In genomic region chr12:9754984-9755383, GRCh38 we compare ENCODE assay signal across 24 cellular contexts. TPM values are rescaled to one million over a fixed set of nuclear protein-coding genes. Genes with fewer than 3 reads are reported as not detected.
A peak's percentile ranks its signal among the peaks of the same experiment; 100 is the strongest.
DNase-seq lines count a peak whose midpoint lies in the region; ATAC-seq and TF ChIP-seq lines count a peak whose summit lies in the region.
"Had no signal": no experiment of that assay in that cellular context is flagged by ENCODE, and none has a peak within 500 bp of the region (broad histone marks: within the 10 kb centered on the region; RNA-seq: fewer than 3 reads in every experiment).

No MANE protein-coding gene starts in this region.

- peaks cover 14% of the 10 kb centered on the region for H4K20me1 ChIP-seq in Loucy (ENCODE audit: insufficient read depth, low read length, poor library complexity, severe bottlenecking)
- no peaks in the 10 kb centered on the region for H4K20me1 ChIP-seq in MM.1S (ENCODE audit: insufficient read depth, low read length)

- no peaks in the 10 kb centered on the region for H3K27me3 ChIP-seq in Loucy (ENCODE audit: insufficient read depth, low read length, poor library complexity, severe bottlenecking)
- no peaks in the 10 kb centered on the region for H3K27me3 ChIP-seq in MM.1S (replicated peaks; ENCODE audit: insufficient read depth, low read length)
- H3K27me3 ChIP-seq: dorsolateral prefrontal cortex, hepatocyte, vagina had no signal

- TF ChIP-seq CTCF in Loucy (conservative IDR thresholded peaks at IDR 0.05; ENCODE audit: low read length) (no peak), MM.1S (IDR thresholded peaks at IDR 0.05; ENCODE audit: low read length) (no peak)

- no peak overlapping the region for H2AFZ ChIP-seq in Loucy (ENCODE audit: low read length)
- no peak overlapping the region for H2AFZ ChIP-seq in MM.1S (ENCODE audit: low read length)
- H2AFZ ChIP-seq: hepatocyte had no signal

- no peaks in the 10 kb centered on the region for H3K27me3 Mint-ChIP-seq in activated T-cell treated with anti-CD3 and anti-CD28 coated beads, Interleukin-2, amount 50 U/mL, for 4 hours (ENCODE audit: low read depth)
- no peaks in the 10 kb centered on the region for H3K27me3 Mint-ChIP-seq in activated naive CD8-positive, alpha-beta T cell treated with anti-CD3 and anti-CD28 coated beads, Interleukin-2, amount 50 U/mL, for 24 hours

- peaks cover 66% of the 10 kb centered on the region for H3K36me3 Mint-ChIP-seq in activated T-cell treated with anti-CD3 and anti-CD28 coated beads, Interleukin-2, amount 50 U/mL, for 4 hours (ENCODE audit: insufficient read depth)
- H3K36me3 Mint-ChIP-seq in activated naive CD8-positive, alpha-beta T cell treated with anti-CD3 and anti-CD28 coated beads, Interleukin-2, amount 50 U/mL, for 24 hours (ENCODE audit: low read depth), result peaks cover 76% of the 10 kb centered on the region
- H3K36me3 Mint-ChIP-seq in stimulated activated effector memory CD8-positive, alpha-beta T cell treated with anti-CD3 and anti-CD28 coated beads, Interleukin-12 subunit alpha, Interleukin-12 subunit beta, amount 100 ng/mL, for 72 hours, result peaks cover 90% of the 10 kb centered on the region

- H3K4me2 ChIP-seq in Loucy (ENCODE audit: low read depth, low read length, poor library complexity, severe bottlenecking) (peak overlapping the region; percentile 98), MM.1S (ENCODE audit: low read depth, low read length) (no peak overlapping the region)
- H3K4me2 ChIP-seq: hepatocyte, SK-N-SH had no signal

- DNase-seq in activated T-cell treated with anti-CD3 and anti-CD28 coated beads, Interleukin-2, amount 50 U/mL, for 4 hours, result no peak
- DNase-seq in activated T-cell treated with anti-CD3 and anti-CD28 coated beads, Interleukin-2, amount 50 U/mL, for 48 hours, result no peak
- no peak for DNase-seq in activated naive CD8-positive, alpha-beta T cell treated with anti-CD3 and anti-CD28 coated beads, Interleukin-2, amount 50 U/mL, for 24 hours
- no peak for DNase-seq in stimulated activated effector memory CD8-positive, alpha-beta T cell treated with anti-CD3 and anti-CD28 coated beads, Interleukin-12 subunit alpha, Interleukin-12 subunit beta, amount 100 ng/mL, for 72 hours (ENCODE audit: low spot score in 2 of 2)
- DNase-seq in MM.1S (no peak), AG08395 (ENCODE audit: low spot score) (no peak)
- no peak for DNase-seq in stimulated activated naive CD4-positive, alpha-beta T cell (lab: John Stamatoyannopoulos, UW)
- DNase-seq: ACHN; DMS53; dorsolateral prefrontal cortex; foreskin keratinocyte; NCI-H187; nucleus accumbens; SK-N-SH; stimulated activated CD4-positive, alpha-beta T cell treated with anti-CD3 and anti-CD28 coated beads, Interleukin-4, amount 100 ng/mL, for 24 hours had no signal

- no peaks in the 10 kb centered on the region for H3K9me3 ChIP-seq in Loucy (ENCODE audit: insufficient read depth, low read depth, low read length)
- H3K9me3 ChIP-seq in MM.1S (replicated peaks; ENCODE audit: insufficient read depth, low read length), result no peaks in the 10 kb centered on the region
- H3K9me3 ChIP-seq: SK-N-SH, vagina had no signal

- peaks cover 77% of the 10 kb centered on the region for H3K79me2 ChIP-seq in Loucy (ENCODE audit: insufficient read depth, low read length)
- H3K79me2 ChIP-seq in MM.1S (ENCODE audit: low read length), result no peaks in the 10 kb centered on the region
- H3K79me2 ChIP-seq: hepatocyte had no signal

- H3K9ac ChIP-seq in Loucy (ENCODE audit: low read depth, low read length, poor library complexity, severe bottlenecking) (peak overlapping the region; percentile 25), MM.1S (ENCODE audit: low read length) (no peak overlapping the region)
- H3K9ac ChIP-seq: SK-N-SH had no signal

- peaks cover 21% of the 10 kb centered on the region for H3K4me1 ChIP-seq in Loucy (ENCODE audit: insufficient read depth, low read length, poor library complexity, severe bottlenecking)
- H3K4me1 ChIP-seq in MM.1S (ENCODE audit: low read length), result no peaks in the 10 kb centered on the region
- H3K4me1 ChIP-seq: foreskin keratinocyte had no signal

- H3K27ac Mint-ChIP-seq in activated naive CD8-positive, alpha-beta T cell treated with anti-CD3 and anti-CD28 coated beads, Interleukin-2, amount 50 U/mL, for 24 hours, result peak overlapping the region; percentile 74
- peak overlapping the region; percentile 83 for H3K27ac Mint-ChIP-seq in stimulated activated effector memory CD8-positive, alpha-beta T cell treated with anti-CD3 and anti-CD28 coated beads, Interleukin-12 subunit alpha, Interleukin-12 subunit beta, amount 100 ng/mL, for 72 hours
- H3K27ac Mint-ChIP-seq: CD14-positive monocyte had no signal

- peak overlapping the region; percentile 97 for H3K4me3 Mint-ChIP-seq in activated T-cell treated with anti-CD3 and anti-CD28 coated beads, Interleukin-2, amount 50 U/mL, for 4 hours
- peak overlapping the region; percentile 100 for H3K4me3 Mint-ChIP-seq in activated naive CD8-positive, alpha-beta T cell treated with anti-CD3 and anti-CD28 coated beads, Interleukin-2, amount 50 U/mL, for 24 hours
- H3K4me3 Mint-ChIP-seq in stimulated activated effector memory CD8-positive, alpha-beta T cell treated with anti-CD3 and anti-CD28 coated beads, Interleukin-12 subunit alpha, Interleukin-12 subunit beta, amount 100 ng/mL, for 72 hours, result peak overlapping the region; percentile 81
- H3K4me3 Mint-ChIP-seq: CD14-positive monocyte had no signal

- no peak for ATAC-seq in activated T-cell treated with anti-CD3 and anti-CD28 coated beads, Interleukin-2, amount 50 U/mL, for 4 hours
- no peak for ATAC-seq in activated naive CD8-positive, alpha-beta T cell treated with anti-CD3 and anti-CD28 coated beads, Interleukin-2, amount 50 U/mL, for 24 hours
- ATAC-seq in stimulated activated effector memory CD8-positive, alpha-beta T cell treated with anti-CD3 and anti-CD28 coated beads, Interleukin-12 subunit alpha, Interleukin-12 subunit beta, amount 100 ng/mL, for 72 hours, result no peak
- ATAC-seq: foreskin keratinocyte had no signal

- H3F3A ChIP-seq in Loucy (ENCODE audit: low read depth) (peaks cover 3% of the 10 kb centered on the region; the same call in 1 of the 2 replicates), MM.1S (ENCODE audit: insufficient read depth, low read length) (no peaks in the 10 kb centered on the region)

- no peak overlapping the region for H3K27ac ChIP-seq in MM.1S (ENCODE audit: low read length)
- H3K27ac ChIP-seq: dorsolateral prefrontal cortex, foreskin keratinocyte, hepatocyte, RWPE1, vagina had no signal

- peaks cover 38% of the 10 kb centered on the region for H3K36me3 ChIP-seq in Loucy (ENCODE audit: insufficient read depth, low read length)
- H3K36me3 ChIP-seq in MM.1S (replicated peaks; ENCODE audit: insufficient read depth, low read length), result no peaks in the 10 kb centered on the region
- H3K36me3 ChIP-seq: vagina had no signal

- peaks cover 49% of the 10 kb centered on the region for H3K4me1 Mint-ChIP-seq in activated T-cell treated with anti-CD3 and anti-CD28 coated beads, Interleukin-2, amount 50 U/mL, for 4 hours (ENCODE audit: low read depth)
- peaks cover 64% of the 10 kb centered on the region for H3K4me1 Mint-ChIP-seq in activated naive CD8-positive, alpha-beta T cell treated with anti-CD3 and anti-CD28 coated beads, Interleukin-2, amount 50 U/mL, for 24 hours
- H3K4me1 Mint-ChIP-seq in stimulated activated effector memory CD8-positive, alpha-beta T cell treated with anti-CD3 and anti-CD28 coated beads, Interleukin-12 subunit alpha, Interleukin-12 subunit beta, amount 100 ng/mL, for 72 hours, result peaks cover 47% of the 10 kb centered on the region

- H3K9me3 Mint-ChIP-seq in activated T-cell treated with anti-CD3 and anti-CD28 coated beads, Interleukin-2, amount 50 U/mL, for 4 hours, result no peaks in the 10 kb centered on the region
- H3K9me3 Mint-ChIP-seq in activated naive CD8-positive, alpha-beta T cell treated with anti-CD3 and anti-CD28 coated beads, Interleukin-2, amount 50 U/mL, for 24 hours, result no peaks in the 10 kb centered on the region
- H3K9me3 Mint-ChIP-seq in stimulated activated effector memory CD8-positive, alpha-beta T cell treated with anti-CD3 and anti-CD28 coated beads, Interleukin-12 subunit alpha, Interleukin-12 subunit beta, amount 100 ng/mL, for 72 hours, result no peaks in the 10 kb centered on the region

- H3K9me2 ChIP-seq in Loucy (replicated peaks; ENCODE audit: low read depth, low read length) (no peaks in the 10 kb centered on the region), MM.1S (replicated peaks; ENCODE audit: insufficient read depth, low read length) (no peaks in the 10 kb centered on the region)
- H3K9me2 ChIP-seq: SK-N-SH had no signal

- peak overlapping the region; percentile 38 for H3K4me3 ChIP-seq in Loucy (ENCODE audit: low read length, poor library complexity, severe bottlenecking)
- no peak overlapping the region for H3K4me3 ChIP-seq in MM.1S (ENCODE audit: low read length)
- H3K4me3 ChIP-seq: dorsolateral prefrontal cortex, hepatocyte, vagina had no signal

RNA-seq across cellular contexts. Expression of gene CD69, which starts 5.7 kb away (rescaled TPM):
- 100 to 1,000 TPM; 253 to 322 (median 318) TPM for total RNA-seq in activated T-cell treated with anti-CD3 and anti-CD28 coated beads, Interleukin-2, amount 50 U/mL, for 4 hours
- total RNA-seq: foreskin keratinocyte had no signal

RNA-seq across cellular contexts. Expression of gene CLECL1, which starts 22.1 kb away (rescaled TPM):
- total RNA-seq in activated T-cell treated with anti-CD3 and anti-CD28 coated beads, Interleukin-2, amount 50 U/mL, for 4 hours, result 10 to 100 TPM in 2 of 3 donors, 1 to 10 TPM in 1; 9.8 to 14.8 (median 12.1) TPM
- total RNA-seq: cardiac septum, epithelial cell of proximal tubule, foreskin keratinocyte, hepatocyte, lower leg skin, renal cortical epithelial cell, vagina had no signal
